ENCODE assay signal across 33 cellular contexts in the genomic region with DNA sequence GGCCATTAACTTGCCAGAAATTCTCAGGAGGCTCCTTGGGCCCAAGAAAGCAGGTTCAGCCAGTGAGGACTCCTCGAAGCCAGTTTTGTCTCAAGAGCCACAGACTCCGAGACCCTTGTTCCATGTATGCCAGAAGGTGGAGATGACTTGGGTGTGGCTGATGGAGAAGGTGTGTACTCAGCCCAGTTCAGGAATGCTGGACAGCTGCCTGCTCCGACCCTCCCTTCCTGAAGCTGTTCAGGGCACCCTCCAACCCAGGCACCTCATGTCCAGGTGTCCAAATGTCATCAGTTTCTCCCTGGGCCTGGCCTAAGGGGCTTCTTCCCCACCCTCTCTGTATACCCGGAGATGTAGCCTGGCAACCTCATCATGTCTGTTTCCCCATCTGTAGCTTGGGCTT. TPM values are rescaled to one million over a fixed set of nuclear protein-coding genes. Genes with fewer than 3 reads are reported as not detected.
"Had no signal": no experiment of that assay in that cellular context is flagged by ENCODE, and none has a peak within 500 bp of the region (broad histone marks: within the 10 kb centered on the region; RNA-seq: fewer than 3 reads in every experiment).

No MANE protein-coding gene starts in this region.

- H3K4me3 ChIP-seq: pancreas, psoas muscle, right lobe of liver, skin epidermis, smooth muscle cell, spleen, suprapubic skin, testis, tibial artery, transverse colon, upper lobe of right lung, uterus had no signal

- FAIRE-seq: pancreas had no signal

- H3K36me3 ChIP-seq: neutrophil, pancreas, right lobe of liver, spleen, suprapubic skin, tibial artery, transverse colon, upper lobe of right lung, uterus had no signal

- H3K4me1 ChIP-seq: pancreas, psoas muscle, right lobe of liver, spleen, testis, tibial artery, transverse colon, upper lobe of right lung had no signal

- H3K4me3 Mint-ChIP-seq: naive thymus-derived CD8-positive, alpha-beta T cell; natural killer cell treated with Interleukin-12 subunit alpha and Interleukin-12 subunit beta and Interleukin-15 and Interleukin-18, amount 100 ng/mL, for 72 hours; nephron progenitor cell; neural crest cell; stimulated activated memory B cell treated with anti-CD40 and anti-IgM and Interleukin-4, amounts not matched to agents 10 μg/mL and 1 μg/mL and 100 μg/mL, for 72 hours; stimulated activated naive CD8-positive, alpha-beta T cell treated with anti-CD3 and anti-CD28 coated beads, Interleukin-15, amount 100 ng/mL, for 72 hours; type B pancreatic cell had no signal

- H3K9me3 ChIP-seq: neutrophil, pancreas, psoas muscle, right lobe of liver, spleen, suprapubic skin, testis, tibial artery, transverse colon, upper lobe of right lung, uterus had no signal

- H3K27me3 Mint-ChIP-seq: stimulated activated naive CD8-positive, alpha-beta T cell treated with anti-CD3 and anti-CD28 coated beads, Interleukin-15, amount 100 ng/mL, for 72 hours had no signal

- H3K4me2 ChIP-seq: smooth muscle cell had no signal

- H3K36me3 Mint-ChIP-seq: naive thymus-derived CD8-positive, alpha-beta T cell; natural killer cell treated with Interleukin-12 subunit alpha and Interleukin-12 subunit beta and Interleukin-15 and Interleukin-18, amount 100 ng/mL, for 72 hours; stimulated activated memory B cell treated with anti-CD40 and anti-IgM and Interleukin-4, amounts not matched to agents 10 μg/mL and 1 μg/mL and 100 μg/mL, for 72 hours; type B pancreatic cell had no signal

- H3K9me3 Mint-ChIP-seq: naive thymus-derived CD8-positive, alpha-beta T cell; natural killer cell treated with Interleukin-12 subunit alpha and Interleukin-12 subunit beta and Interleukin-15 and Interleukin-18, amount 100 ng/mL, for 72 hours; nephron progenitor cell; neural crest cell; stimulated activated memory B cell treated with anti-CD40 and anti-IgM and Interleukin-4, amounts not matched to agents 10 μg/mL and 1 μg/mL and 100 μg/mL, for 72 hours; stimulated activated naive CD8-positive, alpha-beta T cell treated with anti-CD3 and anti-CD28 coated beads, Interleukin-15, amount 100 ng/mL, for 72 hours; type B pancreatic cell had no signal

- DNase-seq: naive thymus-derived CD8-positive, alpha-beta T cell; nephron progenitor cell; nucleus accumbens; pancreas; posterior cingulate gyrus; psoas muscle; right cardiac atrium; right lobe of liver; spleen; stimulated activated CD4-positive, alpha-beta T cell treated with anti-CD3 and anti-CD28 coated beads, Interleukin-12 subunit alpha, Interleukin-12 subunit beta, amount 100 ng/mL, for 4 hours; stimulated activated CD4-positive, alpha-beta T cell treated with anti-CD3 and anti-CD28 coated beads, Interleukin-1b, Interleukin-23, amount 100 ng/mL, for 48 hours; stimulated activated CD4-positive, alpha-beta T cell treated with anti-CD3 and anti-CD28 coated beads, Interleukin-4, amount 100 ng/mL, for 1 hour; stimulated activated CD4-positive, alpha-beta T cell treated with anti-CD3 and anti-CD28 coated beads, Interleukin-4, amount 100 ng/mL, for 4 hours; stimulated activated CD8-positive, alpha-beta memory T cell treated with anti-CD3 and anti-CD28 coated beads, Interleukin-4, amount 100 ng/mL, for 48 hours; stimulated activated naive CD4-positive, alpha-beta T cell; stimulated activated naive CD8-positive, alpha-beta T cell treated with anti-CD3 and anti-CD28 coated beads, Interleukin-15, amount 100 ng/mL, for 72 hours; stimulated activated naive CD8-positive, alpha-beta T cell treated with anti-CD3 and anti-CD28 coated beads, Interleukin-15, Interleukin-2, amounts not matched to agents 100 U/mL and 50 U/mL, for 24 hours; substantia nigra; testis; tibial artery; transverse colon; upper lobe of right lung; uterus had no signal

- H3K4me1 Mint-ChIP-seq: neural crest cell; stimulated activated memory B cell treated with anti-CD40 and anti-IgM and Interleukin-4, amounts not matched to agents 10 μg/mL and 1 μg/mL and 100 μg/mL, for 72 hours had no signal

- H3K27ac Mint-ChIP-seq: natural killer cell treated with Interleukin-12 subunit alpha and Interleukin-12 subunit beta and Interleukin-15 and Interleukin-18, amount 100 ng/mL, for 72 hours; nephron progenitor cell; progenitor cell of endocrine pancreas; stimulated activated memory B cell treated with anti-CD40 and anti-IgM and Interleukin-4, amounts not matched to agents 10 μg/mL and 1 μg/mL and 100 μg/mL, for 72 hours; stimulated activated naive CD8-positive, alpha-beta T cell treated with anti-CD3 and anti-CD28 coated beads, Interleukin-15, amount 100 ng/mL, for 72 hours; type B pancreatic cell had no signal

- H3K27ac ChIP-seq: neutrophil, pancreas, psoas muscle, right lobe of liver, skin epidermis, spleen, suprapubic skin, testis, tibial artery, transverse colon, upper lobe of right lung, uterus had no signal

- H3K27me3 ChIP-seq: pancreas, right lobe of liver, testis had no signal

- ATAC-seq: naive thymus-derived CD8-positive, alpha-beta T cell; pancreas; psoas muscle; right cardiac atrium; right lobe of liver; stimulated activated memory B cell treated with anti-CD40 and anti-IgM and Interleukin-4, amounts not matched to agents 10 μg/mL and 1 μg/mL and 100 μg/mL, for 72 hours; stimulated activated naive CD8-positive, alpha-beta T cell treated with anti-CD3 and anti-CD28 coated beads, Interleukin-15, amount 100 ng/mL, for 72 hours; stimulated activated naive CD8-positive, alpha-beta T cell treated with anti-CD3 and anti-CD28 coated beads, Interleukin-15, Interleukin-2, amounts not matched to agents 100 U/mL and 50 U/mL, for 24 hours; upper lobe of right lung had no signal

RNA-seq across cellular contexts. Expression of a gene that starts 40.2 kb away (rescaled TPM):
- total RNA-seq: natural killer cell treated with Interleukin-12 subunit alpha and Interleukin-12 subunit beta and Interleukin-15 and Interleukin-18, amount 100 ng/mL, for 72 hours; osteocyte; transverse colon had no signal
